26 cellular contexts compared by ENCODE assay signal in genomic region chr21:38301321-38302214, GRCh38. TPM values are rescaled to one million over a fixed set of nuclear protein-coding genes. Genes with fewer than 3 reads are reported as not detected.
DNase-seq lines count a peak whose midpoint lies in the region; ATAC-seq and TF ChIP-seq lines count a peak whose summit lies in the region.
"Had no signal": no experiment of that assay in that cellular context is flagged by ENCODE, and none has a peak within 500 bp of the region (broad histone marks: within the 10 kb centered on the region; RNA-seq: fewer than 3 reads in every experiment).

No MANE protein-coding gene starts in this region.

- H3K4me2 ChIP-seq in mesendoderm (ENCODE audit: low read length) = no peak overlapping the region

- peaks cover 2% of the 10 kb centered on the region for H3K4me1 ChIP-seq in mesendoderm (ENCODE audit: control insufficient read depth, low read depth, low read length)

- no peak overlapping the region for H2BK120ac ChIP-seq in mesendoderm (ENCODE audit: low read depth, low read length)

- no peaks in the 10 kb centered on the region for H3K79me2 ChIP-seq in mesendoderm (ENCODE audit: control insufficient read depth, insufficient read depth, low read length)

- no peaks in the 10 kb centered on the region for H3K36me3 ChIP-seq in mesendoderm (ENCODE audit: control insufficient read depth, insufficient read depth, low read length)
- H3K36me3 ChIP-seq: upper lobe of right lung, WERI-Rb-1 had no signal

- no peak overlapping the region for H2BK5ac ChIP-seq in mesendoderm (ENCODE audit: low read length)

- ATAC-seq in CD4-positive, alpha-beta T cell (ENCODE audit: poor library complexity) = no peak
- ATAC-seq in GM21526 (IDR thresholded peaks at IDR 0.05; ENCODE audit: low FRiP score, unreplicated experiment) (no peak), HG03159 (IDR thresholded peaks at IDR 0.05; ENCODE audit: unreplicated experiment) (no peak)
- ATAC-seq: HCT116, K562, upper lobe of right lung had no signal

- no peak overlapping the region for H3K4me3 ChIP-seq in mesendoderm (ENCODE audit: low read length)
- H3K4me3 ChIP-seq: K562, skin epidermis, upper lobe of right lung had no signal

- H3K27ac ChIP-seq in CD4-positive, alpha-beta T cell (ENCODE audit: low read depth, low read length) = no peak overlapping the region
- H3K27ac ChIP-seq in mesendoderm (ENCODE audit: low read depth, low read length) = no peak overlapping the region
- H3K27ac ChIP-seq: upper lobe of right lung, WERI-Rb-1 had no signal

- no peak for TF ChIP-seq CTCF in CD4-positive, alpha-beta T cell (IDR thresholded peaks at IDR 0.05)
- TF ChIP-seq CTCF in progenitor cell of endocrine pancreas (IDR thresholded peaks at IDR 0.05; ENCODE audit: unreplicated experiment) = no peak

- no peak overlapping the region for H3K18ac ChIP-seq in mesendoderm (ENCODE audit: low read length)

- POLR2A ChIA-PET in CD4-positive, alpha-beta T cell (lab: Charles Lee) = no interaction called here

- no peaks in the 10 kb centered on the region for H3K9me3 ChIP-seq in CD4-positive, alpha-beta T cell (ENCODE audit: control insufficient read depth, low read length)
- H3K9me3 ChIP-seq: upper lobe of right lung had no signal

- intact Hi-C loops in CD4-positive, alpha-beta T cell (cut with DNase I, micrococcal nuclease) = no loop called here

- H2AK5ac ChIP-seq in mesendoderm (ENCODE audit: low read length) = no peak overlapping the region

- H3K27me3 ChIP-seq in CD4-positive, alpha-beta T cell (ENCODE audit: control insufficient read depth, insufficient read depth, low read length) = no peaks in the 10 kb centered on the region
- no peaks in the 10 kb centered on the region for H3K27me3 ChIP-seq in mesendoderm (ENCODE audit: insufficient read depth, low read length, poor library complexity)
- H3K27me3 ChIP-seq: upper lobe of right lung had no signal

- no peak overlapping the region for H4K5ac ChIP-seq in mesendoderm (ENCODE audit: low read length)

- H3K56ac ChIP-seq in mesendoderm (ENCODE audit: low read length) = peak overlapping the region; percentile 34

- H2BK15ac ChIP-seq in mesendoderm (replicated peaks; ENCODE audit: low read depth) = no peak overlapping the region

- H3K4ac ChIP-seq in mesendoderm (ENCODE audit: low read depth, low read length) = no peak overlapping the region

- no peak overlapping the region for H4K8ac ChIP-seq in mesendoderm (ENCODE audit: low read depth, low read length)

- H3K9ac ChIP-seq in mesendoderm (ENCODE audit: low read length) = no peak overlapping the region

- peak overlapping the region; percentile 88 for H3K27ac Mint-ChIP-seq in CD4-positive, alpha-beta T cell
- peak overlapping the region; percentile 51 for H3K27ac Mint-ChIP-seq in progenitor cell of endocrine pancreas
- H3K27ac Mint-ChIP-seq: activated T-helper 1 cell treated with anti-CD3 and anti-CD28 coated beads, Interleukin-12 subunit alpha, Interleukin-12 subunit beta, Interleukin-2, Interleukin-4 antibody, amounts not matched to agents 30 ng/mL and 10 ng/mL and 1 ng/mL, durations not matched to agents 14 hours and 24 hours and 36 hours had no signal

- H3K4me1 Mint-ChIP-seq in CD4-positive, alpha-beta T cell (ENCODE audit: low read depth) = peaks cover 62% of the 10 kb centered on the region
- H3K4me1 Mint-ChIP-seq in progenitor cell of endocrine pancreas (ENCODE audit: low read depth) = peaks cover 4% of the 10 kb centered on the region

- no peaks in the 10 kb centered on the region for H3K36me3 Mint-ChIP-seq in CD4-positive, alpha-beta T cell (ENCODE audit: low read depth)
- no peaks in the 10 kb centered on the region for H3K36me3 Mint-ChIP-seq in progenitor cell of endocrine pancreas (ENCODE audit: insufficient read depth)

- CTCF ChIA-PET in CD4-positive, alpha-beta T cell (lab: Charles Lee) = interaction anchor here (1.8 kb wide), 1 partner anchor 51 kb away, joined by 5 read pairs; no protein-coding TSS in a partner anchor

- no peaks in the 10 kb centered on the region for H3K9me3 Mint-ChIP-seq in CD4-positive, alpha-beta T cell
- no peaks in the 10 kb centered on the region for H3K9me3 Mint-ChIP-seq in progenitor cell of endocrine pancreas (ENCODE audit: low read depth)
- H3K9me3 Mint-ChIP-seq: activated T-helper 1 cell treated with anti-CD3 and anti-CD28 coated beads, Interleukin-12 subunit alpha, Interleukin-12 subunit beta, Interleukin-2, Interleukin-4 antibody, amounts not matched to agents 30 ng/mL and 10 ng/mL and 1 ng/mL, durations not matched to agents 14 hours and 24 hours and 36 hours had no signal

- no peaks in the 10 kb centered on the region for H3K27me3 Mint-ChIP-seq in CD4-positive, alpha-beta T cell
- peaks cover 3% of the 10 kb centered on the region for H3K27me3 Mint-ChIP-seq in progenitor cell of endocrine pancreas

- no peak overlapping the region for H3K4me3 Mint-ChIP-seq in CD4-positive, alpha-beta T cell
- H3K4me3 Mint-ChIP-seq in progenitor cell of endocrine pancreas (ENCODE audit: low read depth) = no peak overlapping the region
- H3K4me3 Mint-ChIP-seq: activated T-helper 1 cell treated with anti-CD3 and anti-CD28 coated beads, Interleukin-12 subunit alpha, Interleukin-12 subunit beta, Interleukin-2, Interleukin-4 antibody, amounts not matched to agents 30 ng/mL and 10 ng/mL and 1 ng/mL, durations not matched to agents 14 hours and 24 hours and 36 hours; CD14-positive monocyte had no signal

- no peak overlapping the region for H3K23ac ChIP-seq in mesendoderm (ENCODE audit: low read length)

- WGBS in mesendoderm (ENCODE audit: extremely low coverage, insufficient coverage, low lambda C conversion rate) = no CpG with 5 or more reads among the region's 15 CpGs

- no peak for DNase-seq in CD4-positive, alpha-beta T cell
- DNase-seq in amniotic epithelial cell (ENCODE audit: low read depth) = peak; percentile 69
- DNase-seq in mesendoderm = peak; percentile 30
- no peak for DNase-seq in progenitor cell of endocrine pancreas (ENCODE audit: low spot score, unreplicated experiment)
- DNase-seq in activated CD4-positive, alpha-beta T cell treated with anti-CD3 and anti-CD28 coated beads, Interleukin-2, amount 50 U/mL, for 1 hour = no peak
- no peak for DNase-seq in activated gamma-delta T cell (lab: John Stamatoyannopoulos, UW)
- DNase-seq: activated naive CD4-positive, alpha-beta T cell treated with anti-CD3 and anti-CD28 coated beads, Interleukin-2, amount 50 U/mL, for 16 hours; aorta; mammary epithelial cell; NCI-H1417; NCI-H2081; NCI-H446; posterior cingulate gyrus; Right ventricle myocardium superior; stimulated activated CD4-positive, alpha-beta T cell treated with anti-CD3 and anti-CD28 coated beads, Interleukin-1b, Interleukin-23, amount 100 ng/mL, for 48 hours; T-helper 9 cell; upper lobe of right lung; WERI-Rb-1 had no signal

- no peaks in the 10 kb centered on the region for H3K79me1 ChIP-seq in mesendoderm (ENCODE audit: low read length)

RNA-seq across cellular contexts. Expression of gene KCNJ15, which starts 44.8 kb away (rescaled TPM):
- under 1 TPM in 1 of 2 experiments, not detected in 1; 0.19 TPM for total RNA-seq in CD4-positive, alpha-beta T cell
- polyA plus RNA-seq in mesendoderm (2013, experiment 1 of 2) = 0.17 TPM
- 0.28 TPM for polyA plus RNA-seq in mesendoderm (2013, experiment 2 of 2)
- 2.2 and 3.3 TPM in 2 replicates for total RNA-seq in progenitor cell of endocrine pancreas
- total RNA-seq: OCI-LY7 had no signal

Comparison
In these comparisons a context has a peak if more than half of its experiments do, and no peak if none do; other contexts are left out.
1. DNase-seq: peak in amniotic epithelial cell (single experiment) and mesendoderm (single experiment); none in CD4-positive, alpha-beta T cell (0 of 10), progenitor cell of endocrine pancreas (single experiment), activated CD4-positive, alpha-beta T cell treated with anti-CD3 and anti-CD28 coated beads, Interleukin-2, amount 50 U/mL, for 1 hour (single experiment) and activated gamma-delta T cell (single experiment).